In genomic region chr7:139094596-139094995, GRCh38 we compare ENCODE assay signal across 7 cellular contexts. TPM values are rescaled to one million over a fixed set of nuclear protein-coding genes. Genes with fewer than 3 reads are reported as not detected.
A peak's percentile ranks its signal among the peaks of the same experiment; 100 is the strongest.
DNase-seq lines count a peak whose midpoint lies in the region; ATAC-seq and TF ChIP-seq lines count a peak whose summit lies in the region.

No MANE protein-coding gene starts in this region.

- ATAC-seq in GM21526 (IDR thresholded peaks at IDR 0.05; ENCODE audit: low FRiP score, unreplicated experiment) (peak; percentile 5), HG03565 (IDR thresholded peaks at IDR 0.05; ENCODE audit: unreplicated experiment) (no peak)

- TF ChIP-seq CTCF in endothelial cell (IDR thresholded peaks at IDR 0.05; ENCODE audit: unreplicated experiment) (no peak), GM10266 (IDR thresholded peaks at IDR 0.05; ENCODE audit: control insufficient read depth, insufficient read depth, low read depth, missing control alignments) (no peak)

- H3K4me1 Mint-ChIP-seq in endothelial cell (ENCODE audit: unreplicated experiment): peaks cover 38% of the 10 kb centered on the region

- H3K27ac ChIP-seq in skin epidermis: peak overlapping the region in 16 of 21 experiments; percentile 1 to 86 (median 50)

- peak; percentile 27 for DNase-seq in NCI-H2227 (lab: John Stamatoyannopoulos, UW; ENCODE audit: unreplicated experiment)
- no peak for DNase-seq in endothelial cell (ENCODE audit: low spot score)
- no peak for DNase-seq in dermis blood vessel endothelial cell
- no peak for DNase-seq in GM10266 (ENCODE audit: extremely low spot score)

- peaks cover 5% of the 10 kb centered on the region for H3K27me3 Mint-ChIP-seq in endothelial cell (ENCODE audit: unreplicated experiment)

- no peaks in the 10 kb centered on the region for H3K9me3 Mint-ChIP-seq in endothelial cell (ENCODE audit: unreplicated experiment)

- no peak overlapping the region for H3K4me3 Mint-ChIP-seq in endothelial cell (ENCODE audit: unreplicated experiment)

- peak overlapping the region in 1 of 7 experiments; percentile 7 for H3K4me3 ChIP-seq in skin epidermis

- peak overlapping the region; percentile 59 for H3K27ac Mint-ChIP-seq in endothelial cell (ENCODE audit: unreplicated experiment)

- peaks cover 18% of the 10 kb centered on the region for H3K36me3 Mint-ChIP-seq in endothelial cell (ENCODE audit: low read depth, unreplicated experiment)

RNA-seq across cellular contexts. Expression of gene ZC3HAV1, which starts 14.9 kb away (rescaled TPM):
- total RNA-seq in endothelial cell (ENCODE audit: unreplicated experiment) (50.7 TPM), dermis blood vessel endothelial cell (44.6 and 73.2 TPM in 2 replicates)

RNA-seq across cellular contexts. Expression of gene ZC3HAV1L, which starts 58.8 kb away (rescaled TPM):
- 12.4 TPM for total RNA-seq in endothelial cell (ENCODE audit: unreplicated experiment)
- 16.4 and 20.8 TPM in 2 replicates for total RNA-seq in dermis blood vessel endothelial cell
